ENCODE assay signal across 10 cellular contexts in the genomic region with DNA sequence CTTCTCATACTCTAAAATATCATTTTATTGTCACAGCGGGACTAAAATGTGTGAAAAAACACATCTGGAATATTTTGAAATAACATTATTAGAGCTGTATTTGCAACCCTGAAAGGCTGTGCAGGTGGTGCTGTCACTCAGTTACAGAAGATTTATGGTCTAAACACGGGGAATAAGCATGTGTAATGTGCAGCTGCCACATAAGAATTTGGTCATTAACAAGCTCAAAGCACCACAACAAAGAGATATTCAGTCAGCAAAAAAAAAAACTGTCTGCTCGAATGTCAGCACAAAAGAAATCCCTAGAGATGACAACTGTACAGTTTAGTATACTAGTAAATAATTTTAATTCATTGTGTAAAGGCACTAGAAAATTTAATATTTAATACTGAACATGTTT. TPM values are rescaled to one million over a fixed set of nuclear protein-coding genes. Genes with fewer than 3 reads are reported as not detected.
DNase-seq lines count a peak whose midpoint lies in the region; ATAC-seq and TF ChIP-seq lines count a peak whose summit lies in the region.
"Had no signal": no experiment of that assay in that cellular context is flagged by ENCODE, and none has a peak within 500 bp of the region (broad histone marks: within the 10 kb centered on the region; RNA-seq: fewer than 3 reads in every experiment).

No MANE protein-coding gene starts in this region.

- DNase-seq in Ammon's horn (ENCODE audit: low spot score) (peak; percentile 78), NCI-H69 (lab: John Stamatoyannopoulos, UW) (peak; percentile 78), ureter (ENCODE audit: low spot score) (no peak), GM19240 (ENCODE audit: insufficient read length, low spot score) (no peak)
- no peak for DNase-seq in effector memory CD4-positive, alpha-beta T cell
- DNase-seq: spleen had no signal

- TF ChIP-seq CTCF in Loucy (conservative IDR thresholded peaks at IDR 0.05; ENCODE audit: low read length), result no peak

- H3K9me2 ChIP-seq in Loucy (replicated peaks; ENCODE audit: low read depth, low read length), result no peaks in the 10 kb centered on the region

- peaks cover 59% of the 10 kb centered on the region for H3K36me3 ChIP-seq in Loucy (ENCODE audit: insufficient read depth, low read length)
- peaks cover 5% of the 10 kb centered on the region for H3K36me3 ChIP-seq in effector memory CD4-positive, alpha-beta T cell (ENCODE audit: control insufficient read depth, insufficient read depth, low read length)
- H3K36me3 ChIP-seq: gastroesophageal sphincter had no signal

- peaks cover 100% of the 10 kb centered on the region for H3K79me2 ChIP-seq in Loucy (ENCODE audit: insufficient read depth, low read length)

- H3K4me3 ChIP-seq in Loucy (ENCODE audit: low read length, poor library complexity, severe bottlenecking), result peak overlapping the region; percentile 15
- H3K4me3 ChIP-seq in effector memory CD4-positive, alpha-beta T cell (ENCODE audit: insufficient read depth, low read depth, low read length, poor library complexity, severe bottlenecking), result no peak overlapping the region
- H3K4me3 ChIP-seq: gastroesophageal sphincter, spleen had no signal

- 0 out of 2 replicates have a peak, but pooled peaks cover 3% of the 10 kb centered on the region for H3K9me3 ChIP-seq in Loucy (ENCODE audit: insufficient read depth, low read depth, low read length)
- no peaks in the 10 kb centered on the region for H3K9me3 ChIP-seq in effector memory CD4-positive, alpha-beta T cell (ENCODE audit: control insufficient read depth, low read length)

- ATAC-seq in HG03135 (IDR thresholded peaks at IDR 0.05; ENCODE audit: unreplicated experiment) (no peak), HG03095 (IDR thresholded peaks at IDR 0.05; ENCODE audit: unreplicated experiment) (no peak)
- ATAC-seq: gastroesophageal sphincter had no signal

- peak overlapping the region; percentile 35 for H3K27ac ChIP-seq in effector memory CD4-positive, alpha-beta T cell (ENCODE audit: insufficient read depth, low read length, poor library complexity, severe bottlenecking)
- H3K27ac ChIP-seq: gastroesophageal sphincter, spleen had no signal

- H3K27me3 ChIP-seq in Loucy (ENCODE audit: insufficient read depth, low read length, poor library complexity, severe bottlenecking), result no peaks in the 10 kb centered on the region
- no peaks in the 10 kb centered on the region for H3K27me3 ChIP-seq in effector memory CD4-positive, alpha-beta T cell (replicated peaks; ENCODE audit: control insufficient read depth, insufficient read depth, low read length, poor library complexity, severe bottlenecking)
- H3K27me3 ChIP-seq: gastroesophageal sphincter, spleen had no signal

- H3K4me2 ChIP-seq in Loucy (ENCODE audit: low read depth, low read length, poor library complexity, severe bottlenecking), result peak overlapping the region; percentile 45

- peaks cover 100% of the 10 kb centered on the region for H4K20me1 ChIP-seq in Loucy (ENCODE audit: insufficient read depth, low read length, poor library complexity, severe bottlenecking)

- peaks cover 4% of the 10 kb centered on the region for H3F3A ChIP-seq in Loucy (ENCODE audit: low read depth)

- H3K4me1 ChIP-seq in Loucy (ENCODE audit: insufficient read depth, low read length, poor library complexity, severe bottlenecking), result peaks cover 43% of the 10 kb centered on the region
- H3K4me1 ChIP-seq in effector memory CD4-positive, alpha-beta T cell (ENCODE audit: control insufficient read depth, insufficient read depth, low read length, poor library complexity, severe bottlenecking), result peaks cover 45% of the 10 kb centered on the region

- H3K9ac ChIP-seq in Loucy (ENCODE audit: low read depth, low read length, poor library complexity, severe bottlenecking), result no peak overlapping the region

- no peak overlapping the region for H2AFZ ChIP-seq in Loucy (ENCODE audit: low read length)

RNA-seq across cellular contexts. Expression of a gene that starts 31.3 kb away (rescaled TPM):
- 249 TPM for total RNA-seq in ureter

Comparison
In these comparisons a context has a peak if more than half of its experiments do, and no peak if none do; other contexts are left out.
1. DNase-seq: peak in Ammon's horn (single experiment) and NCI-H69 (single experiment); none in effector memory CD4-positive, alpha-beta T cell (0 of 3), ureter (single experiment) and GM19240 (single experiment).